ENCODE assay signal across 16 cellular contexts in genomic region chr1:44699375-44699774, GRCh38. TPM values are rescaled to one million over a fixed set of nuclear protein-coding genes. Genes with fewer than 3 reads are reported as not detected.
"Had no signal": no experiment of that assay in that cellular context is flagged by ENCODE, and none has a peak within 500 bp of the region (broad histone marks: within the 10 kb centered on the region; RNA-seq: fewer than 3 reads in every experiment).

No MANE protein-coding gene starts in this region.

RNA-seq across cellular contexts. Expression of gene ARMH1, which starts 24.9 kb away (rescaled TPM):
- total RNA-seq: vagina had no signal

RNA-seq across cellular contexts. Expression of gene RNU5D-1, which starts 31.6 kb away (rescaled TPM):
- total RNA-seq: stomach, subcutaneous adipose tissue, suprapubic skin, temporal lobe, testis, thoracic aorta, thyroid gland, tibial nerve, transverse colon, upper lobe of left lung, upper lobe of right lung, ureter, urinary bladder, uterus, vagina had no signal
- polyA plus RNA-seq: stomach, thymus, urinary bladder had no signal
